In genomic region chr11:61297341-61297740, GRCh38 we compare ENCODE assay signal across 11 cellular contexts. TPM values are rescaled to one million over a fixed set of nuclear protein-coding genes. Genes with fewer than 3 reads are reported as not detected.
DNase-seq lines count a peak whose midpoint lies in the region; ATAC-seq and TF ChIP-seq lines count a peak whose summit lies in the region.
"Had no signal": no experiment of that assay in that cellular context is flagged by ENCODE, and none has a peak within 500 bp of the region (broad histone marks: within the 10 kb centered on the region; RNA-seq: fewer than 3 reads in every experiment).

No MANE protein-coding gene starts in this region.

- peaks cover 19% of the 10 kb centered on the region for H3K27me3 Mint-ChIP-seq in endodermal cell (ENCODE audit: insufficient read depth)

- H3K36me3 ChIP-seq in SK-N-MC (ENCODE audit: insufficient read depth, low read length): peaks cover 30% of the 10 kb centered on the region
- H3K36me3 ChIP-seq in endodermal cell (ENCODE audit: control insufficient read depth, insufficient read depth, low read length): peaks cover 51% of the 10 kb centered on the region

- H3K9ac ChIP-seq in SK-N-MC (ENCODE audit: insufficient read length): no peak overlapping the region
- no peak overlapping the region for H3K9ac ChIP-seq in endodermal cell (ENCODE audit: extremely low read depth, low read length, poor library complexity, severe bottlenecking)

- peaks cover 15% of the 10 kb centered on the region for H3K27me3 ChIP-seq in endodermal cell (ENCODE audit: control insufficient read depth, insufficient read depth, low read length, poor library complexity, severe bottlenecking)

- no peak overlapping the region for H3K27ac Mint-ChIP-seq in endodermal cell

- peak; percentile 5 for DNase-seq in G401 (ENCODE audit: low spot score)
- DNase-seq in SK-N-MC (ENCODE audit: low read depth, low spot score): no peak
- no peak for DNase-seq in endodermal cell
- DNase-seq in sciatic nerve (ENCODE audit: low spot score): no peak
- DNase-seq in ACHN: no peak
- DNase-seq in T1000 (lab: John Stamatoyannopoulos, UW): no peak
- DNase-seq in NCI-H2171 (lab: John Stamatoyannopoulos, UW): no peak
- DNase-seq in Right ventricle myocardium superior: no peak
- DNase-seq: NCI-H2081 treated with DMSO at 0.1 percent for 48 hours had no signal

- H3K27ac ChIP-seq in SK-N-MC: peak overlapping the region; percentile 42; the same call in 1 of the 2 replicates
- peak overlapping the region; percentile 48 for H3K27ac ChIP-seq in endodermal cell (ENCODE audit: low read depth, low read length)

- peaks cover 47% of the 10 kb centered on the region for H3K36me3 Mint-ChIP-seq in endodermal cell (ENCODE audit: low read depth)

- no peaks in the 10 kb centered on the region for H3K4me1 ChIP-seq in endodermal cell (ENCODE audit: control insufficient read depth, insufficient read depth, low read length)

- in situ Hi-C loops in G401 (cut with HindIII; ENCODE audit: low sequenced_read_pairs): no loop called here
- in situ Hi-C loops in ACHN (cut with HindIII; ENCODE audit: low pct_ligation_motif_present, low pct_unique_long_range_greater_than_20kb, low sequenced_read_pairs): no loop called here

- H3K9me3 ChIP-seq in SK-N-MC (ENCODE audit: low read depth, low read length) (no peaks in the 10 kb centered on the region), endodermal cell (ENCODE audit: control insufficient read depth, low read length) (no peaks in the 10 kb centered on the region)

- no peaks in the 10 kb centered on the region for H3K9me3 Mint-ChIP-seq in endodermal cell

- H3K4me3 ChIP-seq in SK-N-MC (no peak overlapping the region), endodermal cell (ENCODE audit: low read length) (no peak overlapping the region)

- H3K4me3 Mint-ChIP-seq in endodermal cell: no peak overlapping the region

- 67 to 85% methylated on average over 1 of the region's 1 CpG for WGBS in endodermal cell (ENCODE audit: insufficient coverage in 1 of 2, insufficient read length in 1 of 2), 2 experiments

- peaks cover 7% of the 10 kb centered on the region for H3K4me1 Mint-ChIP-seq in endodermal cell

- intact Hi-C loops in sciatic nerve (cut with DNase I) (no loop called here), Right ventricle myocardium superior (cut with DNase I) (no loop called here)

- TF ChIP-seq CTCF in endodermal cell (conservative IDR thresholded peaks at IDR 0.05): no peak

- peak; percentile 6 for ATAC-seq in sciatic nerve
- ATAC-seq in Right ventricle myocardium superior (ENCODE audit: poor library complexity): no peak

RNA-seq across cellular contexts. Expression of gene VWCE, which starts 2.2 kb away (rescaled TPM):
- total RNA-seq in G401 (2014; rRNA removed; shearing (Covaris generic)): 7.3 and 9.5 TPM in 2 replicates
- 10 to 100 TPM in 1 of 2 donors, 1 to 10 TPM in 1; 7.2 to 13.3 TPM for total RNA-seq in endodermal cell
- 10.2 TPM for polyA plus RNA-seq in endodermal cell (2013, experiment 1 of 2)
- 8.3 TPM for polyA plus RNA-seq in endodermal cell (2013, experiment 2 of 2)
- total RNA-seq in sciatic nerve: 3.6 TPM
- 0.73 TPM for total RNA-seq in Right ventricle myocardium superior
- total RNA-seq: HT-29 had no signal

RNA-seq across cellular contexts. Expression of gene DDB1, which starts 35.6 kb away (rescaled TPM):
- total RNA-seq in G401 (2014; rRNA removed; shearing (Covaris generic)): 319 and 332 TPM in 2 replicates
- total RNA-seq in endodermal cell (100 to 1,000 TPM; 244 to 251 TPM), sciatic nerve (161 TPM), Right ventricle myocardium superior (111 TPM)
- 177 TPM for polyA plus RNA-seq in endodermal cell (2013, experiment 1 of 2)
- polyA plus RNA-seq in endodermal cell (2013, experiment 2 of 2): 161 TPM

RNA-seq across cellular contexts. Expression of gene TKFC, which starts 35.7 kb away (rescaled TPM):
- total RNA-seq in G401 (2014; rRNA removed; shearing (Covaris generic)): 22.8 and 36.1 TPM in 2 replicates
- total RNA-seq in endodermal cell: 100 to 1,000 TPM in 1 of 2 donors, 10 to 100 TPM in 1; 93.7 to 116 TPM
- polyA plus RNA-seq in endodermal cell (2013, experiment 1 of 2): 54.4 TPM
- 47.1 TPM for polyA plus RNA-seq in endodermal cell (2013, experiment 2 of 2)
- 32.6 TPM for total RNA-seq in sciatic nerve
- 12.9 TPM for total RNA-seq in Right ventricle myocardium superior

RNA-seq across cellular contexts. Expression of gene PGA5, which starts 56.4 kb away (rescaled TPM):
- total RNA-seq in G401 (2014; rRNA removed; shearing (Covaris generic)): not detected in 2 replicates
- total RNA-seq in endodermal cell (under 1 TPM; 0.75 to 0.93 TPM), sciatic nerve (not detected), Right ventricle myocardium superior (not detected)
- 0.25 TPM for polyA plus RNA-seq in endodermal cell (2013, experiment 1 of 2)
- 0.54 TPM for polyA plus RNA-seq in endodermal cell (2013, experiment 2 of 2)
- total RNA-seq: cerebellum, HT-29 had no signal
